In genomic region chr5:14185336-14186131, GRCh38 we compare ENCODE assay signal across 8 cellular contexts. TPM values are rescaled to one million over a fixed set of nuclear protein-coding genes. Genes with fewer than 3 reads are reported as not detected.
DNase-seq lines count a peak whose midpoint lies in the region; ATAC-seq, FAIRE-seq and TF ChIP-seq lines count a peak whose summit lies in the region.

No MANE protein-coding gene starts in this region.

- H3K79me2 ChIP-seq in GM12878 (ENCODE audit: control insufficient read depth, insufficient read depth, low read length) (peaks cover 93% of the 10 kb centered on the region), keratinocyte (ENCODE audit: control insufficient read depth, insufficient read depth, low read length) (peaks cover 83% of the 10 kb centered on the region)

- BruUV-seq in GM12878 (replicated peaks; lab: Mats Ljungman, UMichigan): no TSS peak

- H3K4me2 ChIP-seq in GM12878 (ENCODE audit: control insufficient read depth, insufficient read depth): peak overlapping the region; percentile 15; the same call in 1 of the 2 replicates
- peak overlapping the region; percentile 72 for H3K4me2 ChIP-seq in keratinocyte (ENCODE audit: control insufficient read depth, extremely low read depth, insufficient read depth, low read depth, low read length)

- SMC1A ChIA-PET in GM12878 (lab: Charles Lee; ENCODE audit: uncharacterized antibody, unreplicated experiment): interaction anchor here (0.8 to 2.0 kb wide), 13 partner anchors 14 to 84 kb away, joined by 3 to 8 read pairs (median 4); no protein-coding TSS in a partner anchor

- dilution Hi-C loops in keratinocyte (cut with MboI; ENCODE audit: extremely low pct_ligation_motif_present, low sequenced_read_pairs): no loop called here

- no peak for TF ChIP-seq EP300 in GM12878 (IDR thresholded peaks at IDR 0.05; ENCODE audit: borderline replicate concordance in 1 of 2, control insufficient read depth in 1 of 2, low read depth in 2 of 2, low read length in 2 of 2)

- no peaks in the 10 kb centered on the region for H3K9me3 ChIP-seq in GM12878 (replicated peaks; ENCODE audit: control insufficient read depth, insufficient read depth, low read length)
- H3K9me3 ChIP-seq in keratinocyte (ENCODE audit: control insufficient read depth, low read depth, low read length): no peaks in the 10 kb centered on the region
- no peaks in the 10 kb centered on the region for H3K9me3 ChIP-seq in thoracic aorta

- RAD21 ChIA-PET in GM12878 (lab: Charles Lee; ENCODE audit: unreplicated experiment): interaction anchor here (0.6 to 1.4 kb wide), 5 partner anchors 10 to 52 kb away, joined by 3 to 4 read pairs (median 3); no protein-coding TSS in a partner anchor

- H3K4me3 ChIP-seq in GM12878 (no peak overlapping the region), keratinocyte (ENCODE audit: control insufficient read depth in 2 of 3, extremely low read depth in 1 of 3, insufficient read depth in 2 of 3, low read depth in 1 of 3, low read length in 3 of 3) (peak overlapping the region in 2 of 3 experiments; percentile 0 to 12), thoracic aorta (peak overlapping the region; percentile 38), H7 (ENCODE audit: insufficient read depth, low read depth, low read length) (no peak overlapping the region)

- H4K20me1 ChIP-seq in GM12878 (ENCODE audit: control insufficient read depth, insufficient read depth): no peaks in the 10 kb centered on the region; the same call in 1 of the 2 replicates
- H4K20me1 ChIP-seq in keratinocyte (ENCODE audit: control insufficient read depth, extremely low read depth, insufficient read depth, low read length): no peaks in the 10 kb centered on the region

- TF ChIP-seq RAD21 in GM12878 (IDR thresholded peaks at IDR 0.05; ENCODE audit: insufficient read depth, low read depth, low read length): no peak

- ATAC-seq in GM12878 (peak; percentile 13; the same call in 2 of the 3 replicates), thoracic aorta (ENCODE audit: insufficient number of reproducible peaks, low FRiP score, low read depth) (no peak), HG02840 (IDR thresholded peaks at IDR 0.05; ENCODE audit: low FRiP score, unreplicated experiment) (no peak)

- H3K36me3 ChIP-seq in GM12878 (ENCODE audit: control insufficient read depth in 2 of 2, insufficient read depth in 2 of 2, low read length in 1 of 2) (peaks cover 0 to 5% of the 10 kb centered on the region in 2 experiments; a peak in 2 of 4 replicates), keratinocyte (ENCODE audit: control insufficient read depth in 2 of 2, extremely low read depth in 1 of 2, insufficient read depth in 2 of 2, low read length in 2 of 2) (no peaks in the 10 kb centered on the region), thoracic aorta (no peaks in the 10 kb centered on the region), H7 (replicated peaks; ENCODE audit: control insufficient read depth, insufficient read depth, low read length) (no peaks in the 10 kb centered on the region)

- peaks cover 3% of the 10 kb centered on the region for H3K9me1 ChIP-seq in keratinocyte (ENCODE audit: control insufficient read depth, extremely low read depth, insufficient read depth, low read length)

- CTCF ChIA-PET in GM12878 (lab: Yijun Ruan, JAX): interaction anchor here (0.5 to 1.5 kb wide), 6 partner anchors 10 to 296 kb away, joined by 3 to 4 read pairs (median 4); no protein-coding TSS in a partner anchor

- no peak for TF ChIP-seq CTCF in GM12878 (IDR thresholded peaks at IDR 0.05 in 2 of 3, conservative IDR thresholded peaks at IDR 0.05 in 1 of 3; ENCODE audit: control insufficient read depth in 2 of 3, extremely low read depth in 1 of 3, insufficient read depth in 1 of 3, low read depth in 3 of 3, low read length in 3 of 3)
- TF ChIP-seq CTCF in keratinocyte (optimal IDR thresholded peaks at IDR 0.05 in 1 of 3, IDR thresholded peaks at IDR 0.05 in 1 of 3, conservative IDR thresholded peaks at IDR 0.05 in 1 of 3; ENCODE audit: extremely low read depth in 1 of 3, insufficient read depth in 2 of 3, low read length in 3 of 3): no peak
- no peak for TF ChIP-seq CTCF in thoracic aorta (IDR thresholded peaks at IDR 0.05)

- H3K4me1 ChIP-seq in GM12878 (ENCODE audit: control insufficient read depth, insufficient read depth, low read length): peaks cover 17% of the 10 kb centered on the region
- H3K4me1 ChIP-seq in keratinocyte (ENCODE audit: control insufficient read depth, extremely low read depth, insufficient read depth, low read length): peaks cover 97% of the 10 kb centered on the region
- H3K4me1 ChIP-seq in thoracic aorta (ENCODE audit: control insufficient read depth in 1 of 2, low read depth in 2 of 2): peaks cover 64 to 96% of the 10 kb centered on the region in 2 donors

- no peak overlapping the region for H3K9ac ChIP-seq in GM12878 (ENCODE audit: control insufficient read depth, insufficient read depth, low read length)
- peak overlapping the region; percentile 62 for H3K9ac ChIP-seq in keratinocyte (ENCODE audit: control insufficient read depth, extremely low read depth, insufficient read depth, low read length)

- TF ChIP-seq POLR2A in GM12878 (IDR thresholded peaks at IDR 0.05; ENCODE audit: low read depth, low read length): no peak

- peak; percentile 94 for DNase-seq in M059J (ENCODE audit: low read depth)
- DNase-seq in GM12878 (ENCODE audit: low read depth, low spot score): no peak
- DNase-seq in keratinocyte (ENCODE audit: low read depth, low spot score): no peak
- no peak for DNase-seq in thoracic aorta (ENCODE audit: low spot score)
- no peak for DNase-seq in H7
- no peak for DNase-seq in islet precursor cell
- DNase-seq in superior temporal gyrus (ENCODE audit: extremely low spot score): no peak

- 59% methylated on average over 7 of the region's 7 CpGs for WGBS in GM12878 (ENCODE audit: insufficient coverage, insufficient replicate concordance, low lambda C conversion rate, missing lambda C conversion rate)

- H3K27ac ChIP-seq in GM12878 (ENCODE audit: control insufficient read depth, insufficient read depth) (no peak overlapping the region), keratinocyte (ENCODE audit: control insufficient read depth, insufficient read depth, low read length) (peak overlapping the region; percentile 92), thoracic aorta (peak overlapping the region; percentile 96 to 98)

- no peak for FAIRE-seq in GM12878 (lab: Jason Lieb, UNC)
- peak; percentile 72 for FAIRE-seq in keratinocyte (lab: Jason Lieb, UNC)

- in situ Hi-C loops in GM12878 (cut with MboI): no loop called here

- intact Hi-C loops in GM12878 (cut with micrococcal nuclease; ENCODE audit: unreplicated experiment): no loop called here

- H3K27me3 ChIP-seq in GM12878 (replicated peaks in 1 of 2; ENCODE audit: control insufficient read depth in 2 of 2, insufficient read depth in 2 of 2, low read length in 1 of 2): no peaks in the 10 kb centered on the region
- no peaks in the 10 kb centered on the region for H3K27me3 ChIP-seq in keratinocyte (ENCODE audit: control insufficient read depth, extremely low read depth, insufficient read depth, low read length)
- H3K27me3 ChIP-seq in thoracic aorta (replicated peaks; ENCODE audit: insufficient read depth): no peaks in the 10 kb centered on the region
- H3K27me3 ChIP-seq in H7 (ENCODE audit: control insufficient read depth, insufficient read depth, low read length): no peaks in the 10 kb centered on the region

- POLR2A ChIA-PET in GM12878 (lab: Charles Lee): interaction anchor here (0.7 to 1.6 kb wide), 7 partner anchors 9 to 80 kb away, joined by 3 to 10 read pairs (median 5); no protein-coding TSS in a partner anchor

- no peak overlapping the region for H2AFZ ChIP-seq in GM12878 (ENCODE audit: control insufficient read depth, low read depth, low read length)
- no peak overlapping the region for H2AFZ ChIP-seq in keratinocyte (ENCODE audit: control insufficient read depth, low read length)

TF ChIP-seq in GM12878, 131 proteins besides CTCF, POLR2A, EP300 and RAD21 (continues in another document):
- TF ChIP-seq PAX5 (IDR thresholded peaks at IDR 0.05; ENCODE audit: borderline replicate concordance, low read depth, low read length) (no peak), LARP7 (IDR thresholded peaks at IDR 0.05) (no peak)

RNA-seq across cellular contexts. Expression of gene TRIO, which starts 42.4 kb away (rescaled TPM):
- 55.8 and 116 TPM in 2 replicates for total RNA-seq in M059J (2014; rRNA removed; shearing (Covaris generic))
- total RNA-seq in GM12878 (2013; cell fraction: nucleolus; rRNA removed): 1,689 and 1,819 TPM in 2 replicates
- total RNA-seq in GM12878 (2014; rRNA removed) (49.0 and 50.6 TPM in 2 replicates), GM12878 (2014; rRNA removed; fragmentation: Illumina TruSeq; extraction: Trizol) (48.9 and 56.3 TPM in 2 replicates), GM12878 (2021) (87.3 and 96.4 TPM in 2 replicates), thoracic aorta (100 to 1,000 TPM; 219 to 300 TPM)
- 62.6 TPM for polyA plus RNA-seq in GM12878 (2011; ENCODE audit: low read depth)
- polyA plus RNA-seq in GM12878 (2011; rRNA removed) (67.6 and 71.9 TPM in 2 replicates), GM12878 (2014; fragmentation: Illumina TruSeq; extraction: Trizol) (41.3 and 57.2 TPM in 2 replicates), GM12878 (2014; fragmentation: Nextera tagmentation; extraction: Ambion mirVana) (1 to 10 TPM; 5.1 to 5.8 TPM), GM12878 (2014; rRNA removed) (40.2 and 49.4 TPM in 2 replicates), GM12878 (2016; fragmentation: Nextera tagmentation; extraction: Ambion mirVana) (10 to 100 TPM in 1 of 2 experiments, 1 to 10 TPM in 1; 10.0 to 11.2 TPM), keratinocyte (56.6 to 72.1 TPM (median 57.2 TPM) in 3 replicates)
- polyA plus RNA-seq in GM12878 (2011; cell fraction: cytosol; rRNA removed): 46.8 and 51.7 TPM in 2 replicates
- 366 and 390 TPM in 2 replicates for polyA plus RNA-seq in GM12878 (2011; cell fraction: nucleus; rRNA removed)
- 54.9 and 67.5 TPM in 2 replicates for polyA plus RNA-seq in GM12878 (2012)
- 414 and 436 TPM in 2 replicates for polyA minus RNA-seq in GM12878 (2011; rRNA and poly(A)+ RNA removed)
- polyA minus RNA-seq in GM12878 (2011; cell fraction: cytosol; rRNA and poly(A)+ RNA removed): 45.6 and 49.8 TPM in 2 replicates
- 344 and 514 TPM in 2 replicates for polyA minus RNA-seq in GM12878 (2011; cell fraction: nucleus; rRNA and poly(A)+ RNA removed)
- polyA plus RNA-seq in keratinocyte (2011; ENCODE audit: low read depth): 54.4 TPM
- polyA plus RNA-seq in keratinocyte (2011; cell fraction: cytosol; rRNA removed): 42.3 and 46.0 TPM in 2 replicates
- 227 and 249 TPM in 2 replicates for polyA plus RNA-seq in keratinocyte (2011; cell fraction: nucleus; rRNA removed)
- polyA plus RNA-seq in keratinocyte (2012; ENCODE audit: low replicate concordance): 33.9 and 54.9 TPM in 2 replicates
- 358 to 455 TPM (median 446 TPM) in 3 replicates for polyA minus RNA-seq in keratinocyte
- polyA minus RNA-seq in keratinocyte (2011; cell fraction: cytosol; rRNA and poly(A)+ RNA removed): 73.3 TPM
- 348 and 654 TPM in 2 replicates for polyA minus RNA-seq in keratinocyte (2011; cell fraction: nucleus; rRNA and poly(A)+ RNA removed)
- total RNA-seq in H7 (2014; rRNA removed; shearing (Covaris generic)): 39.7 and 49.3 TPM in 2 replicates

Comparison
In these comparisons a context has a peak if more than half of its experiments do, and no peak if none do; other contexts are left out.
1. H3K4me3 ChIP-seq: peak in keratinocyte (2 of 3) and thoracic aorta (single experiment); none in GM12878 (single experiment) and H7 (single experiment).